ENCODE assay signal across 18 cellular contexts in the genomic region with DNA sequence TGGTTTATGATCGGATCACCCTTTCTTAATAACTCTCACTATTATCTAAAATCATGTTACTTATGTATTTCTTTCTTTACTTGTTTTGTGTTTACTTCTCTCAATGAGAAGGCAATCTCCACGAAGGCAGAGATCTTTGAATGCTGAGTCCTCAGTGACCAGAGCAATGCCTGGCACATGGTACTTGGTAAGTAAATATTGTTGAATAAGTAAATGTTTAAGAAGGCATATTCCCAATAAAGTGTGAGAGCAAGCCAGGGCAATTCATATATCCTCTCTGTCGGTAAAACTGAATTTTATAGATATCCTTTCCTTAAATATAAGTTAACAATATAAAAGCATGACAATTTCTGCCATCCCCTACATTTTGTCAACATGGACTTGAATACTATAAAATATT.
DNase-seq lines count a peak whose midpoint lies in the region; ATAC-seq, FAIRE-seq and TF ChIP-seq lines count a peak whose summit lies in the region.
"Had no signal": no experiment of that assay in that cellular context is flagged by ENCODE, and none has a peak within 500 bp of the region (broad histone marks: within the 10 kb centered on the region; RNA-seq: fewer than 3 reads in every experiment).

No MANE protein-coding gene starts in this region.

- no peaks in the 10 kb centered on the region for H3K4me1 Mint-ChIP-seq in natural killer cell
- H3K4me1 Mint-ChIP-seq: CD4-positive, alpha-beta memory T cell had no signal

- peaks cover 4% of the 10 kb centered on the region for H3F3A ChIP-seq in MM.1S (ENCODE audit: insufficient read depth, low read length)

- no peak for TF ChIP-seq CTCF in MM.1S (IDR thresholded peaks at IDR 0.05; ENCODE audit: low read length)
- TF ChIP-seq CTCF in GM12878 (IDR thresholded peaks at IDR 0.05 in 2 of 3, conservative IDR thresholded peaks at IDR 0.05 in 1 of 3; ENCODE audit: control insufficient read depth in 2 of 3, extremely low read depth in 1 of 3, insufficient read depth in 1 of 3, low read depth in 3 of 3, low read length in 3 of 3), result no peak
- no peak for TF ChIP-seq CTCF in prostate gland (IDR thresholded peaks at IDR 0.05)
- no peak for TF ChIP-seq CTCF in natural killer cell (IDR thresholded peaks at IDR 0.05)

- H3K79me2 ChIP-seq in MM.1S (ENCODE audit: low read length) (no peaks in the 10 kb centered on the region), GM12878 (ENCODE audit: control insufficient read depth, insufficient read depth, low read length) (no peaks in the 10 kb centered on the region)

- 82% methylated on average over 3 of the region's 3 CpGs for WGBS in GM12878 (ENCODE audit: insufficient coverage, insufficient replicate concordance, low lambda C conversion rate, missing lambda C conversion rate)
- WGBS in prostate gland, result 60% methylated on average over 3 of the region's 3 CpGs

- H3K4me1 ChIP-seq in MM.1S (ENCODE audit: low read length) (peaks cover 21% of the 10 kb centered on the region), GM12878 (ENCODE audit: control insufficient read depth, insufficient read depth, low read length) (peaks cover 14% of the 10 kb centered on the region), prostate gland (replicated peaks) (no peaks in the 10 kb centered on the region)

- intact Hi-C loops in GM12878 (cut with micrococcal nuclease; ENCODE audit: unreplicated experiment), result loop anchor here (1.0 to 10.0 kb wide), 3 partner anchors 307 to 738 kb away; no protein-coding TSS in a partner anchor
- intact Hi-C loops in prostate gland (cut with DNase I), result loop anchor here (10.0 kb wide), 1 partner anchor 298 kb away; no protein-coding TSS in a partner anchor
- intact Hi-C loops in natural killer cell (cut with micrococcal nuclease), result loop anchor here (10.0 kb wide), 1 partner anchor 618 kb away; no protein-coding TSS in a partner anchor

- H3K9ac ChIP-seq in MM.1S (ENCODE audit: low read length) (no peak overlapping the region), GM12878 (ENCODE audit: control insufficient read depth, insufficient read depth, low read length) (no peak overlapping the region)

- peaks cover 4 to 7% of the 10 kb centered on the region in 2 donors for H3K27me3 Mint-ChIP-seq in natural killer cell (ENCODE audit: low read depth in 2 of 2)

- H3K4me3 ChIP-seq in MM.1S (ENCODE audit: low read length) (no peak overlapping the region), GM12878 (no peak overlapping the region), prostate gland (no peak overlapping the region)
- H3K4me3 ChIP-seq: HAP-1 had no signal

- no peaks in the 10 kb centered on the region for H3K9me3 ChIP-seq in MM.1S (replicated peaks; ENCODE audit: insufficient read depth, low read length)
- no peaks in the 10 kb centered on the region for H3K9me3 ChIP-seq in GM12878 (replicated peaks; ENCODE audit: control insufficient read depth, insufficient read depth, low read length)
- no peaks in the 10 kb centered on the region for H3K9me3 ChIP-seq in prostate gland
- H3K9me3 ChIP-seq: HAP-1 had no signal

- H3K4me3 Mint-ChIP-seq in natural killer cell, result no peak overlapping the region
- H3K4me3 Mint-ChIP-seq: CD4-positive, alpha-beta memory T cell; HFFc6 had no signal

- POLR2A ChIA-PET in GM12878 (lab: Charles Lee), result no interaction called here

- DNase-seq in MM.1S, result no peak
- no peak for DNase-seq in GM12878 (ENCODE audit: low read depth, low spot score)
- DNase-seq in prostate gland (ENCODE audit: low spot score), result peak; percentile 39
- DNase-seq in DMS 273 (lab: John Stamatoyannopoulos, UW; ENCODE audit: unreplicated experiment), result no peak
- no peak for DNase-seq in natural killer cell
- DNase-seq in NK-92 (lab: John Stamatoyannopoulos, UW; ENCODE audit: unreplicated experiment), result no peak
- DNase-seq: C1 segment of cervical spinal cord; Calu3; CD4-positive, alpha-beta memory T cell; COR-L47; DMS153; DND-41; GOT3; HFFc6 had no signal

- H2AFZ ChIP-seq in MM.1S (ENCODE audit: low read length) (0 out of 2 replicates have a peak overlapping the region, but pooled peaks have one; percentile 25), GM12878 (ENCODE audit: control insufficient read depth, low read depth, low read length) (peak overlapping the region; percentile 45)

- no peak for TF ChIP-seq RAD21 in GM12878 (IDR thresholded peaks at IDR 0.05; ENCODE audit: insufficient read depth, low read depth, low read length)

- H3K27ac Mint-ChIP-seq in natural killer cell, result no peak overlapping the region
- H3K27ac Mint-ChIP-seq: CD4-positive, alpha-beta memory T cell; HFFc6 had no signal

- no peaks in the 10 kb centered on the region for H3K9me2 ChIP-seq in MM.1S (replicated peaks; ENCODE audit: insufficient read depth, low read length)

- H4K20me1 ChIP-seq in MM.1S (ENCODE audit: insufficient read depth, low read length) (no peaks in the 10 kb centered on the region), GM12878 (ENCODE audit: control insufficient read depth, insufficient read depth) (no peaks in the 10 kb centered on the region)

- ATAC-seq in GM12878 (no peak), natural killer cell (no peak), GM19397 (IDR thresholded peaks at IDR 0.05; ENCODE audit: unreplicated experiment) (no peak)

- in situ Hi-C loops in GM12878 (cut with MboI), result loop anchor here (10.0 to 25.0 kb wide), 2 partner anchors 298 to 1306 kb away; no protein-coding TSS in a partner anchor

- SMC1A ChIA-PET in GM12878 (lab: Charles Lee; ENCODE audit: uncharacterized antibody, unreplicated experiment), result interaction anchor here (0.7 to 0.8 kb wide), 2 partner anchors 9 to 12 kb away, joined by 3 read pairs; no protein-coding TSS in a partner anchor

- RAD21 ChIA-PET in GM12878 (lab: Charles Lee; ENCODE audit: unreplicated experiment), result interaction anchor here (0.6 to 2.7 kb wide), 4 partner anchors 14 to 713 kb away, joined by 3 to 8 read pairs (median 3); no protein-coding TSS in a partner anchor

- no peaks in the 10 kb centered on the region for H3K36me3 Mint-ChIP-seq in natural killer cell
- H3K36me3 Mint-ChIP-seq: CD4-positive, alpha-beta memory T cell had no signal

- FAIRE-seq in GM12878 (lab: Jason Lieb, UNC), result no peak
- FAIRE-seq: G401.6, H54 had no signal

- no peaks in the 10 kb centered on the region for H3K36me3 ChIP-seq in MM.1S (replicated peaks; ENCODE audit: insufficient read depth, low read length)
- no peaks in the 10 kb centered on the region for H3K36me3 ChIP-seq in GM12878 (ENCODE audit: control insufficient read depth in 2 of 2, insufficient read depth in 2 of 2, low read length in 1 of 2)
- H3K36me3 ChIP-seq in prostate gland, result no peaks in the 10 kb centered on the region
- H3K36me3 ChIP-seq: HAP-1 had no signal

- CTCF ChIA-PET in GM12878 (lab: Yijun Ruan, JAX), result interaction anchor here (0.6 to 8.6 kb wide), 2 partner anchors 304 to 1701 kb away, joined by 3 to 55 read pairs; no protein-coding TSS in a partner anchor

- no peak for TF ChIP-seq EP300 in GM12878 (IDR thresholded peaks at IDR 0.05; ENCODE audit: borderline replicate concordance in 1 of 2, control insufficient read depth in 1 of 2, low read depth in 2 of 2, low read length in 2 of 2)

- H3K9me3 Mint-ChIP-seq in natural killer cell, result no peaks in the 10 kb centered on the region
- H3K9me3 Mint-ChIP-seq: CD4-positive, alpha-beta memory T cell; HFFc6 had no signal

- H3K27me3 ChIP-seq in MM.1S (replicated peaks; ENCODE audit: insufficient read depth, low read length), result no peaks in the 10 kb centered on the region
- no peaks in the 10 kb centered on the region for H3K27me3 ChIP-seq in GM12878 (replicated peaks in 1 of 2; ENCODE audit: control insufficient read depth in 2 of 2, insufficient read depth in 2 of 2, low read length in 1 of 2)
- H3K27me3 ChIP-seq in prostate gland (replicated peaks; ENCODE audit: insufficient read depth), result no peaks in the 10 kb centered on the region

- H3K27ac ChIP-seq in MM.1S (ENCODE audit: low read length) (no peak overlapping the region), GM12878 (ENCODE audit: control insufficient read depth, insufficient read depth) (no peak overlapping the region), prostate gland (no peak overlapping the region)

- no peak for TF ChIP-seq POLR2A in GM12878 (IDR thresholded peaks at IDR 0.05; ENCODE audit: low read depth, low read length)
- no peak for TF ChIP-seq POLR2A in prostate gland (IDR thresholded peaks at IDR 0.05)

- H3K4me2 ChIP-seq in MM.1S (ENCODE audit: low read depth, low read length) (no peak overlapping the region), GM12878 (ENCODE audit: control insufficient read depth, insufficient read depth) (no peak overlapping the region)

- BruUV-seq in GM12878 (replicated peaks; lab: Mats Ljungman, UMichigan), result no TSS peak

TF ChIP-seq in GM12878, 131 proteins besides CTCF, POLR2A, EP300 and RAD21 (continues in another document):
- no peak for TF ChIP-seq SIX5 (IDR thresholded peaks at IDR 0.05; ENCODE audit: low read depth, low read length, severe bottlenecking)
- no peak for TF ChIP-seq CBX5 (IDR thresholded peaks at IDR 0.05; ENCODE audit: low read depth)
- TF ChIP-seq, protein P1, sequence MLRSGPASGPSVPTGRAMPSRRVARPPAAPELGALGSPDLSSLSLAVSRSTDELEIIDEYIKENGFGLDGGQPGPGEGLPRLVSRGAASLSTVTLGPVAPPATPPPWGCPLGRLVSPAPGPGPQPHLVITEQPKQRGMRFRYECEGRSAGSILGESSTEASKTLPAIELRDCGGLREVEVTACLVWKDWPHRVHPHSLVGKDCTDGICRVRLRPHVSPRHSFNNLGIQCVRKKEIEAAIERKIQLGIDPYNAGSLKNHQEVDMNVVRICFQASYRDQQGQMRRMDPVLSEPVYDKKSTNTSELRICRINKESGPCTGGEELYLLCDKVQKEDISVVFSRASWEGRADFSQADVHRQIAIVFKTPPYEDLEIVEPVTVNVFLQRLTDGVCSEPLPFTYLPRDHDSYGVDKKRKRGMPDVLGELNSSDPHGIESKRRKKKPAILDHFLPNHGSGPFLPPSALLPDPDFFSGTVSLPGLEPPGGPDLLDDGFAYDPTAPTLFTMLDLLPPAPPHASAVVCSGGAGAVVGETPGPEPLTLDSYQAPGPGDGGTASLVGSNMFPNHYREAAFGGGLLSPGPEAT (IDR thresholded peaks at IDR 0.05; ENCODE audit: low read depth), result no peak
- no peak for TF ChIP-seq NBN (IDR thresholded peaks at IDR 0.05)
- no peak for TF ChIP-seq KDM1A (IDR thresholded peaks at IDR 0.05; ENCODE audit: borderline replicate concordance)
- no peak for TF ChIP-seq ATF7 (IDR thresholded peaks at IDR 0.05; ENCODE audit: low read depth)
- no peak for TF ChIP-seq HDAC2 (IDR thresholded peaks at IDR 0.05)
